ENCODE assay signal across 8 cellular contexts in the genomic region with DNA sequence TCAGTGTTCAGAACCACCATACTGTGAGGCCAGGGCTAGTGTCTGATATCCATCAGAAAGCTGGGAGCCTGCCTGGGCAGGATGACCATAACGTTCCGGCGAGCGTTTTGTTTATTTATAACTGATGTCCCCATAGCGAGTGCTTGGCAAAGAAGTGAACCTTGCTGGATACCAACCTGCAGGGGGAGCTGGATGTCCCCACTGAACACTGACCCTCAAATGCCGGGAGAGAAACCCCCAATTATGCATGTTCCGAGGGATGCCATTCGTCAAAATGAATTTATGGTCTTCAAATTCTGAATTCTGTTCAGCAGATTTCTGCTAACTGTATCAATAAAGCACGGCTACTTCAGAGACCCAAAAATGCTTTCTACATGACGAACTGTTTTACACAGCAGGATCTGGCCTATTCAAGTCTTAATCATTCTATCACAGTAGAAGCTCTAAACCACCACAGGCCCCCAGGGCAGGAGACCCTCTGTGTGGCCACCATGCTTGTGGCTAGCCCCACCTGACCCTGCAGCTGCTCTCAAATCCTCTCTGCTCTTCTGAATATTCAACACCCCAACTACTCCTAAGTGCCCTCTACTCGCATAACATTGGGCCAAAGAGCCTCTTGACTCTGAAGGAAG. TPM values are rescaled to one million over a fixed set of nuclear protein-coding genes. Genes with fewer than 3 reads are reported as not detected.
DNase-seq lines count a peak whose midpoint lies in the region; ATAC-seq, FAIRE-seq and TF ChIP-seq lines count a peak whose summit lies in the region.

No MANE protein-coding gene starts in this region.

- 32% methylated on average over 11 of the region's 11 CpGs for WGBS in liver

- intact Hi-C loops in Caco-2 (cut with micrococcal nuclease; ENCODE audit: unreplicated experiment), result loop anchor here (1.0 to 2.0 kb wide), 2 partner anchors 36 to 47 kb away; no protein-coding TSS in a partner anchor
- intact Hi-C loops in activated CD4-positive, alpha-beta memory T cell treated with anti-CD3 and anti-CD28 coated beads for 36 hours (cut with micrococcal nuclease), result no loop called here

- no peaks in the 10 kb centered on the region for H3K79me2 ChIP-seq in Karpas-422 (ENCODE audit: low read length)

- BruUV-seq in Caco-2 (replicated peaks; lab: Mats Ljungman, UMichigan), result no TSS peak

- POLR2A ChIA-PET in Caco-2 (lab: Charles Lee), result interaction anchor here (0.6 to 0.7 kb wide), 2 partner anchors 15 to 84 kb away, joined by 3 to 4 read pairs; partner anchors contain the start of gene MED24
- POLR2A ChIA-PET in activated CD4-positive, alpha-beta memory T cell treated with anti-CD3 and anti-CD28 coated beads for 36 hours (lab: Charles Lee), result no interaction called here

- H3K27me3 ChIP-seq in Caco-2 (replicated peaks; ENCODE audit: control insufficient read depth, insufficient read depth, low read length) (no peaks in the 10 kb centered on the region), liver (ENCODE audit: control insufficient read depth in 4 of 4, insufficient read depth in 4 of 4, low read length in 3 of 4) (no peaks in the 10 kb centered on the region), Karpas-422 (ENCODE audit: low read length) (no peaks in the 10 kb centered on the region)

- peak overlapping the region; percentile 1 to 2 for H3K27ac ChIP-seq in liver (ENCODE audit: low read depth in 1 of 2, low read length in 2 of 2)
- H3K27ac ChIP-seq in Karpas-422 (ENCODE audit: low read length), result no peak overlapping the region

- ATAC-seq in GM19463 (IDR thresholded peaks at IDR 0.05; ENCODE audit: unreplicated experiment), result no peak

- peak; percentile 71 to 74 for TF ChIP-seq RAD21 in liver (IDR thresholded peaks at IDR 0.05)

- peaks cover 21% of the 10 kb centered on the region for H3K36me3 Mint-ChIP-seq in Caco-2 (ENCODE audit: insufficient read depth, unreplicated experiment)
- H3K36me3 Mint-ChIP-seq in activated CD4-positive, alpha-beta memory T cell treated with anti-CD3 and anti-CD28 coated beads for 36 hours, result peaks cover 5% of the 10 kb centered on the region

- H3K36me3 ChIP-seq in Caco-2 (ENCODE audit: control insufficient read depth, insufficient read depth, low read length) (no peaks in the 10 kb centered on the region; the same call in 1 of the 2 replicates), liver (ENCODE audit: control insufficient read depth in 4 of 4, insufficient read depth in 3 of 4, low read depth in 1 of 4, low read length in 3 of 4) (peaks cover 0 to 11% (median 2%) of the 10 kb centered on the region in 4 donors), Karpas-422 (ENCODE audit: insufficient read depth, low read length) (peaks cover 4% of the 10 kb centered on the region; the same call in 1 of the 2 replicates)

- H2AFZ ChIP-seq in Karpas-422 (ENCODE audit: low read length), result no peak overlapping the region

- TF ChIP-seq CTCF in Caco-2 (IDR thresholded peaks at IDR 0.05; ENCODE audit: insufficient read depth in 1 of 2, low read depth in 1 of 2, low read length in 1 of 2, severe bottlenecking in 1 of 2, unreplicated experiment in 1 of 2) (peak; percentile 44 to 56), liver (IDR thresholded peaks at IDR 0.05; ENCODE audit: low read depth, low read length, missing input control) (peak; percentile 72)

- no peak overlapping the region for H3K27ac Mint-ChIP-seq in Caco-2 (ENCODE audit: unreplicated experiment)
- H3K27ac Mint-ChIP-seq in activated CD4-positive, alpha-beta memory T cell treated with anti-CD3 and anti-CD28 coated beads for 36 hours, result no peak overlapping the region

- no peaks in the 10 kb centered on the region for H3K27me3 Mint-ChIP-seq in Caco-2 (ENCODE audit: insufficient read depth, unreplicated experiment)
- no peaks in the 10 kb centered on the region for H3K27me3 Mint-ChIP-seq in activated CD4-positive, alpha-beta memory T cell treated with anti-CD3 and anti-CD28 coated beads for 36 hours

- H3K9ac ChIP-seq in liver (ENCODE audit: low read depth in 1 of 2, low read length in 2 of 2), result no peak overlapping the region
- no peak overlapping the region for H3K9ac ChIP-seq in Karpas-422 (ENCODE audit: low read length)

- no peaks in the 10 kb centered on the region for H3K4me1 Mint-ChIP-seq in Caco-2 (ENCODE audit: low read depth, unreplicated experiment)
- no peaks in the 10 kb centered on the region for H3K4me1 Mint-ChIP-seq in activated CD4-positive, alpha-beta memory T cell treated with anti-CD3 and anti-CD28 coated beads for 36 hours (ENCODE audit: low read depth)

- H3K4me2 ChIP-seq in Karpas-422 (ENCODE audit: low read depth, low read length, poor library complexity, severe bottlenecking), result no peak overlapping the region

- H3K9me2 ChIP-seq in Karpas-422 (replicated peaks; ENCODE audit: insufficient read depth, low read length), result no peaks in the 10 kb centered on the region

- no peak overlapping the region for H3K4me3 ChIP-seq in Caco-2 (ENCODE audit: low read depth, low read length)
- H3K4me3 ChIP-seq in liver (ENCODE audit: low read depth in 1 of 3, low read length in 3 of 3), result no peak overlapping the region
- H3K4me3 ChIP-seq in Karpas-422 (ENCODE audit: low read length), result no peak overlapping the region

- FAIRE-seq in urothelium cell line (lab: Jason Lieb, UNC), result no peak

- H3K9me3 ChIP-seq in Caco-2 (no peaks in the 10 kb centered on the region), liver (ENCODE audit: control insufficient read depth in 4 of 4, low read length in 3 of 4) (no peaks in the 10 kb centered on the region), Karpas-422 (ENCODE audit: low read length) (no peaks in the 10 kb centered on the region)

- H3K4me3 Mint-ChIP-seq in Caco-2 (ENCODE audit: unreplicated experiment), result no peak overlapping the region
- H3K4me3 Mint-ChIP-seq in activated CD4-positive, alpha-beta memory T cell treated with anti-CD3 and anti-CD28 coated beads for 36 hours, result no peak overlapping the region

- H3K4me1 ChIP-seq in Caco-2 (no peaks in the 10 kb centered on the region), liver (ENCODE audit: control insufficient read depth in 4 of 4, insufficient read depth in 4 of 4, low read length in 3 of 4) (peaks cover 2 to 9% (median 4%) of the 10 kb centered on the region in 4 donors), Karpas-422 (ENCODE audit: low read length) (peaks cover 5% of the 10 kb centered on the region)

- no peaks in the 10 kb centered on the region for H3K9me3 Mint-ChIP-seq in Caco-2 (ENCODE audit: unreplicated experiment)
- H3K9me3 Mint-ChIP-seq in activated CD4-positive, alpha-beta memory T cell treated with anti-CD3 and anti-CD28 coated beads for 36 hours, result no peaks in the 10 kb centered on the region

- no peaks in the 10 kb centered on the region for H4K20me1 ChIP-seq in Karpas-422 (ENCODE audit: insufficient read depth, low read depth, low read length)

- CTCF ChIA-PET in Caco-2 (lab: Charles Lee), result interaction anchor here (0.7 to 1.4 kb wide), 3 partner anchors 37 to 73 kb away, joined by 4 to 10 read pairs (median 10); no protein-coding TSS in a partner anchor
- CTCF ChIA-PET in activated CD4-positive, alpha-beta memory T cell treated with anti-CD3 and anti-CD28 coated beads for 36 hours (lab: Charles Lee), result interaction anchor here (1.2 to 2.1 kb wide), 8 partner anchors 11 to 74 kb away, joined by 3 to 9 read pairs (median 6); no protein-coding TSS in a partner anchor

- DNase-seq in Caco-2 (peak in 1 of 2 experiments; percentile 53), M059J (ENCODE audit: low read depth) (peak; percentile 78), cerebellum (ENCODE audit: low spot score) (peak; percentile 79), urothelium cell line (ENCODE audit: low spot score) (peak; percentile 48), Karpas-422 (no peak)
- DNase-seq in activated CD4-positive, alpha-beta memory T cell treated with anti-CD3 and anti-CD28 coated beads for 36 hours, result no peak

TF ChIP-seq in liver, 16 proteins besides CTCF, POLR2A, EP300 and RAD21 (continues in another document):
- TF ChIP-seq RXRA (IDR thresholded peaks at IDR 0.05), result peak; percentile 19 to 30

RNA-seq across cellular contexts. Expression of gene MED24, which starts 15.2 kb away (rescaled TPM):
- 119 and 122 TPM in 2 replicates for total RNA-seq in Caco-2 (2022)
- 25.9 and 29.1 TPM in 2 replicates for total RNA-seq in M059J (2014; rRNA removed; shearing (Covaris generic))
- 75.9 TPM for total RNA-seq in cerebellum
- total RNA-seq in liver, result 10 to 100 TPM; 31.0 to 37.1 TPM
- polyA plus RNA-seq in liver, result 10 to 100 TPM; 19.2 to 27.2 TPM
- 10 to 100 TPM; 89.2 to 99.9 TPM for total RNA-seq in activated CD4-positive, alpha-beta memory T cell treated with anti-CD3 and anti-CD28 coated beads for 36 hours
- total RNA-seq in Karpas-422 (2014; rRNA removed; shearing (Covaris generic); ENCODE audit: low replicate concordance), result 40.8 and 50.6 TPM in 2 replicates

RNA-seq across cellular contexts. Expression of gene CSF3, which starts 23.8 kb away (rescaled TPM):
- total RNA-seq in Caco-2 (2022), result not detected in 2 replicates
- total RNA-seq in M059J (2014; rRNA removed; shearing (Covaris generic)), result not detected in 2 replicates
- 0.27 TPM for total RNA-seq in cerebellum
- not detected for total RNA-seq in liver
- polyA plus RNA-seq in liver, result not detected
- total RNA-seq in activated CD4-positive, alpha-beta memory T cell treated with anti-CD3 and anti-CD28 coated beads for 36 hours, result not detected
- total RNA-seq in Karpas-422 (2014; rRNA removed; shearing (Covaris generic); ENCODE audit: low replicate concordance), result not detected in 2 replicates

RNA-seq across cellular contexts. Expression of gene THRA, which starts 23.8 kb away (rescaled TPM):
- 27.3 and 29.3 TPM in 2 replicates for total RNA-seq in Caco-2 (2022)
- total RNA-seq in M059J (2014; rRNA removed; shearing (Covaris generic)), result 19.2 and 26.7 TPM in 2 replicates
- 69.7 TPM for total RNA-seq in cerebellum
- 10 to 100 TPM in 1 of 2 donors, 1 to 10 TPM in 1; 8.5 to 10.3 TPM for total RNA-seq in liver
- 1 to 10 TPM; 3.2 to 6.3 TPM for polyA plus RNA-seq in liver
- 10 to 100 TPM; 12.5 to 13.4 TPM for total RNA-seq in activated CD4-positive, alpha-beta memory T cell treated with anti-CD3 and anti-CD28 coated beads for 36 hours
- total RNA-seq in Karpas-422 (2014; rRNA removed; shearing (Covaris generic); ENCODE audit: low replicate concordance), result 1.7 and 2.5 TPM in 2 replicates

RNA-seq across cellular contexts. Expression of gene PSMD3, which starts 58.4 kb away (rescaled TPM):
- 179 and 195 TPM in 2 replicates for total RNA-seq in Caco-2 (2022)
- total RNA-seq in M059J (2014; rRNA removed; shearing (Covaris generic)), result 138 and 170 TPM in 2 replicates
- total RNA-seq in cerebellum, result 50.5 TPM
- 10 to 100 TPM; 62.3 to 80.7 TPM for total RNA-seq in liver
- polyA plus RNA-seq in liver, result 10 to 100 TPM; 30.7 to 70.4 TPM
- 100 to 1,000 TPM; 120 to 124 TPM for total RNA-seq in activated CD4-positive, alpha-beta memory T cell treated with anti-CD3 and anti-CD28 coated beads for 36 hours
- total RNA-seq in Karpas-422 (2014; rRNA removed; shearing (Covaris generic); ENCODE audit: low replicate concordance), result 87.1 and 126 TPM in 2 replicates

Comparison
In these comparisons a context has a peak if more than half of its experiments do, and no peak if none do; other contexts are left out.
1. DNase-seq: peak in M059J (single experiment), cerebellum (single experiment) and urothelium cell line (single experiment); none in activated CD4-positive, alpha-beta memory T cell treated with anti-CD3 and anti-CD28 coated beads for 36 hours (single experiment) and Karpas-422 (single experiment).